In the genomic region with DNA sequence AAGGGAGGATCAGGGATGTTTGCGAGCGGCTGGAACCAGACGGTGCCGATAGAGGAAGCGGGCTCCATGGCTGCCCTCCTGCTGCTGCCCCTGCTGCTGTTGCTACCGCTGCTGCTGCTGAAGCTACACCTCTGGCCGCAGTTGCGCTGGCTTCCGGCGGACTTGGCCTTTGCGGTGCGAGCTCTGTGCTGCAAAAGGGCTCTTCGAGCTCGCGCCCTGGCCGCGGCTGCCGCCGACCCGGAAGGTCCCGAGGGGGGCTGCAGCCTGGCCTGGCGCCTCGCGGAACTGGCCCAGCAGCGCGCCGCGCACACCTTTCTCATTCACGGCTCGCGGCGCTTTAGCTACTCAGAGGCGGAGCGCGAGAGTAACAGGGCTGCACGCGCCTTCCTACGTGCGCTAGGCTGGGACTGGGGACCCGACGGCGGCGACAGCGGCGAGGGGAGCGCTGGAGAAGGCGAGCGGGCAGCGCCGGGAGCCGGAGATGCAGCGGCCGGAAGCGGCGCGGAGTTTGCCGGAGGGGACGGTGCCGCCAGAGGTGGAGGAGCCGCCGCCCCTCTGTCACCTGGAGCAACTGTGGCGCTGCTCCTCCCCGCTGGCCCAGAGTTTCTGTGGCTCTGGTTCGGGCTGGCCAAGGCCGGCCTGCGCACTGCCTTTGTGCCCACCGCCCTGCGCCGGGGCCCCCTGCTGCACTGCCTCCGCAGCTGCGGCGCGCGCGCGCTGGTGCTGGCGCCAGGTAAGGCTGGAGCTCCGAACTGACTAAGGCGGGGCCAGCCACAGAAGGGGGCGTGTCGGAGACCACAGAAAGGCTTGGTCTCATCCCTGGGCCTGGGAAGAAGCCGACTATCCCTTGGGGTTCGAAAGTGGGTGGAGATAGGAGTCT, we compare ENCODE assay signal across 1 cellular context.
TF ChIP-seq lines count a peak whose summit lies in the region.

No MANE protein-coding gene starts in this region.

TF ChIP-seq in HepG2, 621 proteins besides CTCF, POLR2A, EP300 and RAD21 (continued from another document and continues in another):
- TF ChIP-seq, protein P1, sequence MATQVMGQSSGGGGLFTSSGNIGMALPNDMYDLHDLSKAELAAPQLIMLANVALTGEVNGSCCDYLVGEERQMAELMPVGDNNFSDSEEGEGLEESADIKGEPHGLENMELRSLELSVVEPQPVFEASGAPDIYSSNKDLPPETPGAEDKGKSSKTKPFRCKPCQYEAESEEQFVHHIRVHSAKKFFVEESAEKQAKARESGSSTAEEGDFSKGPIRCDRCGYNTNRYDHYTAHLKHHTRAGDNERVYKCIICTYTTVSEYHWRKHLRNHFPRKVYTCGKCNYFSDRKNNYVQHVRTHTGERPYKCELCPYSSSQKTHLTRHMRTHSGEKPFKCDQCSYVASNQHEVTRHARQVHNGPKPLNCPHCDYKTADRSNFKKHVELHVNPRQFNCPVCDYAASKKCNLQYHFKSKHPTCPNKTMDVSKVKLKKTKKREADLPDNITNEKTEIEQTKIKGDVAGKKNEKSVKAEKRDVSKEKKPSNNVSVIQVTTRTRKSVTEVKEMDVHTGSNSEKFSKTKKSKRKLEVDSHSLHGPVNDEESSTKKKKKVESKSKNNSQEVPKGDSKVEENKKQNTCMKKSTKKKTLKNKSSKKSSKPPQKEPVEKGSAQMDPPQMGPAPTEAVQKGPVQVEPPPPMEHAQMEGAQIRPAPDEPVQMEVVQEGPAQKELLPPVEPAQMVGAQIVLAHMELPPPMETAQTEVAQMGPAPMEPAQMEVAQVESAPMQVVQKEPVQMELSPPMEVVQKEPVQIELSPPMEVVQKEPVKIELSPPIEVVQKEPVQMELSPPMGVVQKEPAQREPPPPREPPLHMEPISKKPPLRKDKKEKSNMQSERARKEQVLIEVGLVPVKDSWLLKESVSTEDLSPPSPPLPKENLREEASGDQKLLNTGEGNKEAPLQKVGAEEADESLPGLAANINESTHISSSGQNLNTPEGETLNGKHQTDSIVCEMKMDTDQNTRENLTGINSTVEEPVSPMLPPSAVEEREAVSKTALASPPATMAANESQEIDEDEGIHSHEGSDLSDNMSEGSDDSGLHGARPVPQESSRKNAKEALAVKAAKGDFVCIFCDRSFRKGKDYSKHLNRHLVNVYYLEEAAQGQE (IDR thresholded peaks at IDR 0.05; ENCODE audit: borderline replicate concordance in 1 of 2, low read depth in 1 of 2, low read length in 2 of 2): no peak
- TF ChIP-seq SETDB1 (CRISPR knock-in tag; IDR thresholded peaks at IDR 0.05; ENCODE audit: borderline replicate concordance) (no peak), ZNF205 (CRISPR knock-in tag; IDR thresholded peaks at IDR 0.05) (no peak), YY1 (IDR thresholded peaks at IDR 0.05; ENCODE audit: insufficient read depth, insufficient replicate concordance, low read depth, low read length) (peak; percentile 31), BCL6 (CRISPR knock-in tag; IDR thresholded peaks at IDR 0.05) (peak; percentile 36; the same call in 1 of the 2 replicates), GATAD1 (CRISPR knock-in tag; IDR thresholded peaks at IDR 0.05) (peak; percentile 28; the same call in 1 of the 2 replicates), ZNF44 (CRISPR knock-in tag; IDR thresholded peaks at IDR 0.05) (no peak), ZNF772 (CRISPR knock-in tag; IDR thresholded peaks at IDR 0.05) (no peak; the same call in 1 of the 2 replicates), SYNCRIP (IDR thresholded peaks at IDR 0.05; ENCODE audit: insufficient read depth, low read depth, low read length) (no peak), MEF2D (CRISPR knock-in tag; IDR thresholded peaks at IDR 0.05) (no peak), ZBTB38 (CRISPR knock-in tag; IDR thresholded peaks at IDR 0.05) (0 out of 2 replicates have a peak, but pooled peaks have one; percentile 58), YEATS2 (CRISPR knock-in tag; IDR thresholded peaks at IDR 0.05; ENCODE audit: borderline replicate concordance) (peak; percentile 43; the same call in 1 of the 2 replicates), SIX4 (CRISPR knock-in tag; IDR thresholded peaks at IDR 0.05) (no peak), KLF11 (CRISPR knock-in tag; IDR thresholded peaks at IDR 0.05) (no peak), KDM5B (CRISPR knock-in tag; IDR thresholded peaks at IDR 0.05; ENCODE audit: borderline replicate concordance) (peak; percentile 94), KAT8 (CRISPR knock-in tag; IDR thresholded peaks at IDR 0.05) (peak; percentile 69; the same call in 1 of the 2 replicates), U2AF2 (IDR thresholded peaks at IDR 0.05; ENCODE audit: low read depth, low read length) (no peak), FOXK2 (IDR thresholded peaks at IDR 0.05) (no peak), TRIM24 (CRISPR knock-in tag; IDR thresholded peaks at IDR 0.05) (no peak), ZNF775 (CRISPR knock-in tag; IDR thresholded peaks at IDR 0.05; ENCODE audit: borderline replicate concordance) (no peak), WIZ (CRISPR knock-in tag; IDR thresholded peaks at IDR 0.05) (peak; percentile 62; the same call in 1 of the 2 replicates), ARNTL (CRISPR knock-in tag; IDR thresholded peaks at IDR 0.05) (no peak), PRMT3 (CRISPR knock-in tag; IDR thresholded peaks at IDR 0.05; ENCODE audit: borderline replicate concordance, low read depth) (no peak), ZNF839 (CRISPR knock-in tag; IDR thresholded peaks at IDR 0.05; ENCODE audit: borderline replicate concordance) (no peak), ZNF30 (CRISPR knock-in tag; IDR thresholded peaks at IDR 0.05) (0 out of 2 replicates have a peak, but pooled peaks have one; percentile 45), ZNF589 (CRISPR knock-in tag; conservative IDR thresholded peaks at IDR 0.05) (no peak)
- TF ChIP-seq, protein P2, sequence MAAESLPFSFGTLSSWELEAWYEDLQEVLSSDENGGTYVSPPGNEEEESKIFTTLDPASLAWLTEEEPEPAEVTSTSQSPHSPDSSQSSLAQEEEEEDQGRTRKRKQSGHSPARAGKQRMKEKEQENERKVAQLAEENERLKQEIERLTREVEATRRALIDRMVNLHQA (CRISPR knock-in tag; IDR thresholded peaks at IDR 0.05): no peak
- TF ChIP-seq, protein P3, sequence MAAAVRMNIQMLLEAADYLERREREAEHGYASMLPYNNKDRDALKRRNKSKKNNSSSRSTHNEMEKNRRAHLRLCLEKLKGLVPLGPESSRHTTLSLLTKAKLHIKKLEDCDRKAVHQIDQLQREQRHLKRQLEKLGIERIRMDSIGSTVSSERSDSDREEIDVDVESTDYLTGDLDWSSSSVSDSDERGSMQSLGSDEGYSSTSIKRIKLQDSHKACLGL (CRISPR knock-in tag; IDR thresholded peaks at IDR 0.05): peak; percentile 85; the same call in 1 of the 2 replicates
- TF ChIP-seq, protein P4, sequence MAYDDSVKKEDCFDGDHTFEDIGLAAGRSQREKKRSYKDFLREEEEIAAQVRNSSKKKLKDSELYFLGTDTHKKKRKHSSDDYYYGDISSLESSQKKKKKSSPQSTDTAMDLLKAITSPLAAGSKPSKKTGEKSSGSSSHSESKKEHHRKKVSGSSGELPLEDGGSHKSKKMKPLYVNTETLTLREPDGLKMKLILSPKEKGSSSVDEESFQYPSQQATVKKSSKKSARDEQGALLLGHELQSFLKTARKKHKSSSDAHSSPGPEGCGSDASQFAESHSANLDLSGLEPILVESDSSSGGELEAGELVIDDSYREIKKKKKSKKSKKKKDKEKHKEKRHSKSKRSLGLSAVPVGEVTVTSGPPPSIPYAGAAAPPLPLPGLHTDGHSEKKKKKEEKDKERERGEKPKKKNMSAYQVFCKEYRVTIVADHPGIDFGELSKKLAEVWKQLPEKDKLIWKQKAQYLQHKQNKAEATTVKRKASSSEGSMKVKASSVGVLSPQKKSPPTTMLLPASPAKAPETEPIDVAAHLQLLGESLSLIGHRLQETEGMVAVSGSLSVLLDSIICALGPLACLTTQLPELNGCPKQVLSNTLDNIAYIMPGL (CRISPR knock-in tag; IDR thresholded peaks at IDR 0.05; ENCODE audit: borderline replicate concordance in 1 of 2, low read depth in 1 of 2): peak; percentile 64 to 71
- TF ChIP-seq, protein P5, sequence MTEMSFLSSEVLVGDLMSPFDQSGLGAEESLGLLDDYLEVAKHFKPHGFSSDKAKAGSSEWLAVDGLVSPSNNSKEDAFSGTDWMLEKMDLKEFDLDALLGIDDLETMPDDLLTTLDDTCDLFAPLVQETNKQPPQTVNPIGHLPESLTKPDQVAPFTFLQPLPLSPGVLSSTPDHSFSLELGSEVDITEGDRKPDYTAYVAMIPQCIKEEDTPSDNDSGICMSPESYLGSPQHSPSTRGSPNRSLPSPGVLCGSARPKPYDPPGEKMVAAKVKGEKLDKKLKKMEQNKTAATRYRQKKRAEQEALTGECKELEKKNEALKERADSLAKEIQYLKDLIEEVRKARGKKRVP (CRISPR knock-in tag; IDR thresholded peaks at IDR 0.05): no peak
- TF ChIP-seq, protein P6, sequence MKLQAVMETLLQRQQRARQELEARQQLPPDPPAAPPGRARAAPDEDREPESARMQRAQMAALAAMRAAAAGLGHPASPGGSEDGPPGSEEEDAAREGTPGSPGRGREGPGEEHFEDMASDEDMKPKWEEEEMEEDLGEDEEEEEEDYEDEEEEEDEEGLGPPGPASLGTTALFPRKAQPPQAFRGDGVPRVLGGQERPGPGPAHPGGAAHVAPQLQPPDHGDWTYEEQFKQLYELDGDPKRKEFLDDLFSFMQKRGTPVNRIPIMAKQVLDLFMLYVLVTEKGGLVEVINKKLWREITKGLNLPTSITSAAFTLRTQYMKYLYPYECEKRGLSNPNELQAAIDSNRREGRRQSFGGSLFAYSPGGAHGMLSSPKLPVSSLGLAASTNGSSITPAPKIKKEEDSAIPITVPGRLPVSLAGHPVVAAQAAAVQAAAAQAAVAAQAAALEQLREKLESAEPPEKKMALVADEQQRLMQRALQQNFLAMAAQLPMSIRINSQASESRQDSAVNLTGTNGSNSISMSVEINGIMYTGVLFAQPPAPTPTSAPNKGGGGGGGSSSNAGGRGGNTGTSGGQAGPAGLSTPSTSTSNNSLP (IDR thresholded peaks at IDR 0.05; ENCODE audit: low read depth, low read length): no peak
- TF ChIP-seq, protein P7, sequence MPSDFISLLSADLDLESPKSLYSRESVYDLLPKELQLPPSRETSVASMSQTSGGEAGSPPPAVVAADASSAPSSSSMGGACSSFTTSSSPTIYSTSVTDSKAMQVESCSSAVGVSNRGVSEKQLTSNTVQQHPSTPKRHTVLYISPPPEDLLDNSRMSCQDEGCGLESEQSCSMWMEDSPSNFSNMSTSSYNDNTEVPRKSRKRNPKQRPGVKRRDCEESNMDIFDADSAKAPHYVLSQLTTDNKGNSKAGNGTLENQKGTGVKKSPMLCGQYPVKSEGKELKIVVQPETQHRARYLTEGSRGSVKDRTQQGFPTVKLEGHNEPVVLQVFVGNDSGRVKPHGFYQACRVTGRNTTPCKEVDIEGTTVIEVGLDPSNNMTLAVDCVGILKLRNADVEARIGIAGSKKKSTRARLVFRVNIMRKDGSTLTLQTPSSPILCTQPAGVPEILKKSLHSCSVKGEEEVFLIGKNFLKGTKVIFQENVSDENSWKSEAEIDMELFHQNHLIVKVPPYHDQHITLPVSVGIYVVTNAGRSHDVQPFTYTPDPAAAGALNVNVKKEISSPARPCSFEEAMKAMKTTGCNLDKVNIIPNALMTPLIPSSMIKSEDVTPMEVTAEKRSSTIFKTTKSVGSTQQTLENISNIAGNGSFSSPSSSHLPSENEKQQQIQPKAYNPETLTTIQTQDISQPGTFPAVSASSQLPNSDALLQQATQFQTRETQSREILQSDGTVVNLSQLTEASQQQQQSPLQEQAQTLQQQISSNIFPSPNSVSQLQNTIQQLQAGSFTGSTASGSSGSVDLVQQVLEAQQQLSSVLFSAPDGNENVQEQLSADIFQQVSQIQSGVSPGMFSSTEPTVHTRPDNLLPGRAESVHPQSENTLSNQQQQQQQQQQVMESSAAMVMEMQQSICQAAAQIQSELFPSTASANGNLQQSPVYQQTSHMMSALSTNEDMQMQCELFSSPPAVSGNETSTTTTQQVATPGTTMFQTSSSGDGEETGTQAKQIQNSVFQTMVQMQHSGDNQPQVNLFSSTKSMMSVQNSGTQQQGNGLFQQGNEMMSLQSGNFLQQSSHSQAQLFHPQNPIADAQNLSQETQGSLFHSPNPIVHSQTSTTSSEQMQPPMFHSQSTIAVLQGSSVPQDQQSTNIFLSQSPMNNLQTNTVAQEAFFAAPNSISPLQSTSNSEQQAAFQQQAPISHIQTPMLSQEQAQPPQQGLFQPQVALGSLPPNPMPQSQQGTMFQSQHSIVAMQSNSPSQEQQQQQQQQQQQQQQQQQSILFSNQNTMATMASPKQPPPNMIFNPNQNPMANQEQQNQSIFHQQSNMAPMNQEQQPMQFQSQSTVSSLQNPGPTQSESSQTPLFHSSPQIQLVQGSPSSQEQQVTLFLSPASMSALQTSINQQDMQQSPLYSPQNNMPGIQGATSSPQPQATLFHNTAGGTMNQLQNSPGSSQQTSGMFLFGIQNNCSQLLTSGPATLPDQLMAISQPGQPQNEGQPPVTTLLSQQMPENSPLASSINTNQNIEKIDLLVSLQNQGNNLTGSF (CRISPR knock-in tag; IDR thresholded peaks at IDR 0.05): peak; percentile 85; the same call in 1 of the 2 replicates
- TF ChIP-seq, protein P8, sequence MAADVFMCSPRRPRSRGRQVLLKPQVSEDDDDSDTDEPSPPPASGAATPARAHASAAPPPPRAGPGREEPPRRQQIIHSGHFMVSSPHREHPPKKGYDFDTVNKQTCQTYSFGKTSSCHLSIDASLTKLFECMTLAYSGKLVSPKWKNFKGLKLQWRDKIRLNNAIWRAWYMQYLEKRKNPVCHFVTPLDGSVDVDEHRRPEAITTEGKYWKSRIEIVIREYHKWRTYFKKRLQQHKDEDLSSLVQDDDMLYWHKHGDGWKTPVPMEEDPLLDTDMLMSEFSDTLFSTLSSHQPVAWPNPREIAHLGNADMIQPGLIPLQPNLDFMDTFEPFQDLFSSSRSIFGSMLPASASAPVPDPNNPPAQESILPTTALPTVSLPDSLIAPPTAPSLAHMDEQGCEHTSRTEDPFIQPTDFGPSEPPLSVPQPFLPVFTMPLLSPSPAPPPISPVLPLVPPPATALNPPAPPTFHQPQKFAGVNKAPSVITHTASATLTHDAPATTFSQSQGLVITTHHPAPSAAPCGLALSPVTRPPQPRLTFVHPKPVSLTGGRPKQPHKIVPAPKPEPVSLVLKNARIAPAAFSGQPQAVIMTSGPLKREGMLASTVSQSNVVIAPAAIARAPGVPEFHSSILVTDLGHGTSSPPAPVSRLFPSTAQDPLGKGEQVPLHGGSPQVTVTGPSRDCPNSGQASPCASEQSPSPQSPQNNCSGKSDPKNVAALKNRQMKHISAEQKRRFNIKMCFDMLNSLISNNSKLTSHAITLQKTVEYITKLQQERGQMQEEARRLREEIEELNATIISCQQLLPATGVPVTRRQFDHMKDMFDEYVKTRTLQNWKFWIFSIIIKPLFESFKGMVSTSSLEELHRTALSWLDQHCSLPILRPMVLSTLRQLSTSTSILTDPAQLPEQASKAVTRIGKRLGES (CRISPR knock-in tag; IDR thresholded peaks at IDR 0.05; ENCODE audit: borderline replicate concordance): no peak
- TF ChIP-seq, protein P9, sequence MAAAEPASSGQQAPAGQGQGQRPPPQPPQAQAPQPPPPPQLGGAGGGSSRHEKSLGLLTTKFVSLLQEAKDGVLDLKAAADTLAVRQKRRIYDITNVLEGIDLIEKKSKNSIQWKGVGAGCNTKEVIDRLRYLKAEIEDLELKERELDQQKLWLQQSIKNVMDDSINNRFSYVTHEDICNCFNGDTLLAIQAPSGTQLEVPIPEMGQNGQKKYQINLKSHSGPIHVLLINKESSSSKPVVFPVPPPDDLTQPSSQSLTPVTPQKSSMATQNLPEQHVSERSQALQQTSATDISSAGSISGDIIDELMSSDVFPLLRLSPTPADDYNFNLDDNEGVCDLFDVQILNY (CRISPR knock-in tag; conservative IDR thresholded peaks at IDR 0.05): no peak; the same call in none of the 2 replicates
